34 cellular contexts compared by ENCODE assay signal in the genomic region with DNA sequence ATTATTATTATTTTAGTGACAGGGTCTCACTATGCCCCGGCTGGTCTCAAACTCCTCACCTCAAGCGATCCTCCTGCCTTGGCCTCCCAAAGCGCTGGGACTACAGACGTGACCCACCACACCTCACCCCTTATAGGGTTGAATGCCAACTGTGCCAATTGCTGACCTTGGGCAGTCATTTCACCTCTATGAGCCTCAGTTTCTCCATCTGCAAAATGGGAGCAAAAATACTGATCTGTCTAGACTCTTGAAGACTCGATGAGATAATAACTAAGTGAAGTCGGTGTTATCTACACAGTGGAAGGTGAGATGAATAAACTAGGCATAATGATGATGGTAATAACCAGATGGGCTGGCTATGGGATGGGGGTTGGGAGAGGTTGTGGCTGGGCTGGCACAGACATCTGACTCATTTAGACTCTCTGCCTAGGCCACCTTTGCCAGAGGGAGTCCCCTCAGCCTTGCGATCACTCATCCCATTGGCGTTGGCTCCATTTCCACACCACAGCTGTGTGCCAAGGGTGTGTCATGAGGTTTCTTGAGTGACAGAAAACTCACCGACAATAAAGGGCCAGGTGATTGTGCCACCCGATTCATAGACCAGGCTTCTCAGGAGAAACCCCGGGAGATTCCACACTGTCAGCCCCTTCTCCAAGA. TPM values are rescaled to one million over a fixed set of nuclear protein-coding genes. Genes with fewer than 3 reads are reported as not detected.
"Had no signal": no experiment of that assay in that cellular context is flagged by ENCODE, and none has a peak within 500 bp of the region (broad histone marks: within the 10 kb centered on the region; RNA-seq: fewer than 3 reads in every experiment).

A gene with protein sequence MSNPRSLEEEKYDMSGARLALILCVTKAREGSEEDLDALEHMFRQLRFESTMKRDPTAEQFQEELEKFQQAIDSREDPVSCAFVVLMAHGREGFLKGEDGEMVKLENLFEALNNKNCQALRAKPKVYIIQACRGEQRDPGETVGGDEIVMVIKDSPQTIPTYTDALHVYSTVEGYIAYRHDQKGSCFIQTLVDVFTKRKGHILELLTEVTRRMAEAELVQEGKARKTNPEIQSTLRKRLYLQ (plus strand): TSS at position 596 of the 657 bp plus-strand sequence. CDS start 2,772 bp downstream, outside the sequence.

- H3K36me3 ChIP-seq: adrenal gland, cardiac muscle cell, heart right ventricle, stomach, tibial nerve had no signal

- H3K9me3 ChIP-seq: adrenal gland, body of pancreas, mucosa of descending colon, psoas muscle, stomach had no signal

- H3K4me1 ChIP-seq: adrenal gland, body of pancreas, heart right ventricle, psoas muscle, stomach, tibial nerve had no signal

- DNase-seq: activated CD4-positive, alpha-beta T cell treated with anti-CD3 and anti-CD28 coated beads, Interleukin-2, amount 10 ng/mL, durations not matched to agents 24 days and 14 days; activated CD8-positive, alpha-beta T cell treated with anti-CD3 and anti-CD28 coated beads for 36 hours; activated T-cell treated with anti-CD3 and anti-CD28 coated beads, Interleukin-2, amount 50 U/mL, for 4 hours; adrenal gland; aorta; dorsolateral prefrontal cortex; effector memory CD4-positive, alpha-beta T cell; foreskin fibroblast; heart right ventricle; kidney glomerular epithelial cell; mucosa of descending colon; psoas muscle; stimulated activated CD4-positive, alpha-beta T cell treated with anti-CD3 and anti-CD28 coated beads, Interleukin-15, amount 100 ng/mL, for 24 hours; stimulated activated CD4-positive, alpha-beta T cell treated with anti-CD3 and anti-CD28 coated beads, Interleukin-2, amount 100 ng/mL, for 24 hours; stimulated activated naive B cell treated with anti-CD40 and anti-IgM and Interleukin-4, amounts not matched to agents 10 μg/mL and 1 μg/mL and 100 μg/mL, for 72 hours; stomach; SW 1271; T-helper 9 cell had no signal

- H3K27me3 ChIP-seq: adrenal gland, body of pancreas, cardiac muscle cell, tibial nerve had no signal

- H3K27ac ChIP-seq: adrenal gland, body of pancreas, cardiac muscle cell, coronary artery, dorsolateral prefrontal cortex, heart right ventricle, psoas muscle, stomach, tibial nerve, VCaP had no signal

- H3K4me3 ChIP-seq: adrenal gland, body of pancreas, cardiac muscle cell, coronary artery, dorsolateral prefrontal cortex, heart right ventricle, lung, mucosa of descending colon, psoas muscle, stomach, tibial nerve had no signal

- ATAC-seq: activated CD4-positive, CD25-positive, alpha-beta regulatory T cell treated with anti-CD3 and anti-CD28 coated beads, Interleukin-2, amount 50 U/mL, for 24 hours; activated CD8-positive, alpha-beta T cell treated with anti-CD3 and anti-CD28 coated beads for 36 hours; activated naive CD4-positive, alpha-beta T cell treated with anti-CD3 and anti-CD28 coated beads, Interleukin-2, amount 50 U/mL, for 72 hours; activated T-cell treated with anti-CD3 and anti-CD28 coated beads, Interleukin-2, amount 50 U/mL, for 4 hours; activated T-helper 17 cell treated with anti-CD3 and anti-CD28 coated beads, Interleukin-2, amount 50 U/mL, for 72 hours; body of pancreas; heart right ventricle; left lobe of liver; mucosa of descending colon; natural killer cell treated with Interleukin-12 subunit alpha and Interleukin-12 subunit beta and Interleukin-15 and Interleukin-18, amount 100 ng/mL, for 72 hours; psoas muscle; stimulated activated naive B cell treated with anti-CD40 and anti-IgM and Interleukin-4, amounts not matched to agents 10 μg/mL and 1 μg/mL and 100 μg/mL, for 72 hours had no signal

- FAIRE-seq: TTC549 had no signal

RNA-seq across cellular contexts. Expression of the gene that starts here (rescaled TPM):
- total RNA-seq: activated CD4-positive, alpha-beta T cell treated with anti-CD3 and anti-CD28 coated beads, Interleukin-2, amount 10 ng/mL, durations not matched to agents 24 days and 14 days; activated CD8-positive, alpha-beta T cell treated with anti-CD3 and anti-CD28 coated beads for 36 hours; activated naive CD4-positive, alpha-beta T cell treated with anti-CD3 and anti-CD28 coated beads, Interleukin-2, amount 50 U/mL, for 72 hours; activated T-cell treated with anti-CD3 and anti-CD28 coated beads, Interleukin-2, amount 50 U/mL, for 4 hours; activated T-helper 17 cell treated with anti-CD3 and anti-CD28 coated beads, Interleukin-2, amount 50 U/mL, for 72 hours; adrenal gland; aorta; body of pancreas; cardiac muscle cell; cerebellum; dorsolateral prefrontal cortex; heart right ventricle; left lobe of liver; lung; mesenteric fat pad; mucosa of descending colon; myocyte; natural killer cell treated with Interleukin-12 subunit alpha and Interleukin-12 subunit beta and Interleukin-15 and Interleukin-18, amount 100 ng/mL, for 72 hours; osteocyte; psoas muscle; stomach; tibial nerve had no signal
- polyA plus RNA-seq: adrenal gland, aorta, cardiac muscle cell, heart right ventricle, lung, psoas muscle, stomach had no signal
